ENCODE assay signal across 1 cellular context in the genomic region with DNA sequence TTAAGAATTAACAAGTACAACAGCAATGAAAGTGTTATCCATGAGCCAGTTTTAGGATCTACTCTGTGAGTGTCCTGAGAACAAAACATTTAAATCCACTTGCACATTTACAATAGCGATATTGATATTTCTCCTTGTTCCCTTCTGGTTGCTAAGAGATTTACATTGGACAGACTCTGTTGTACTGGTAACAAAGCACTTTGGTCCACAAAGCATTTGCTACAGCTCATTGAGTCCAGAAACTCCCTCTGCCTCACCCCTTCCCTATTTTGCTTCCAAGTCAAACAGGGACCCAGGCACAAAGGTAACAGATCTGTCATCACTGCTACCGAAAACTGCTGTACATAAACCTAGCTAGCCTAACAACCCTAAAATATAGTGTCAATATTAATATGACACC.
TF ChIP-seq lines count a peak whose summit lies in the region.

No MANE protein-coding gene starts in this region.

TF ChIP-seq in HepG2, 621 proteins besides CTCF, POLR2A, EP300 and RAD21:
- TF ChIP-seq ZNF205 (CRISPR knock-in tag; IDR thresholded peaks at IDR 0.05) (no peak), ONECUT2 (CRISPR knock-in tag; IDR thresholded peaks at IDR 0.05) (no peak), ZNF672 (CRISPR knock-in tag; IDR thresholded peaks at IDR 0.05) (no peak), NFKB2 (CRISPR knock-in tag; IDR thresholded peaks at IDR 0.05; ENCODE audit: borderline replicate concordance) (no peak), ZNF337 (CRISPR knock-in tag; IDR thresholded peaks at IDR 0.05; ENCODE audit: borderline replicate concordance, low read depth) (no peak), CEBPG (CRISPR knock-in tag; IDR thresholded peaks at IDR 0.05) (no peak), SUZ12 (IDR thresholded peaks at IDR 0.05; ENCODE audit: low read depth, low read length) (no peak), PAWR (CRISPR knock-in tag; IDR thresholded peaks at IDR 0.05; ENCODE audit: borderline replicate concordance) (no peak), FOXM1 (CRISPR knock-in tag; IDR thresholded peaks at IDR 0.05) (no peak), RAD51 (IDR thresholded peaks at IDR 0.05; ENCODE audit: borderline replicate concordance) (no peak)
- TF ChIP-seq, protein P1, sequence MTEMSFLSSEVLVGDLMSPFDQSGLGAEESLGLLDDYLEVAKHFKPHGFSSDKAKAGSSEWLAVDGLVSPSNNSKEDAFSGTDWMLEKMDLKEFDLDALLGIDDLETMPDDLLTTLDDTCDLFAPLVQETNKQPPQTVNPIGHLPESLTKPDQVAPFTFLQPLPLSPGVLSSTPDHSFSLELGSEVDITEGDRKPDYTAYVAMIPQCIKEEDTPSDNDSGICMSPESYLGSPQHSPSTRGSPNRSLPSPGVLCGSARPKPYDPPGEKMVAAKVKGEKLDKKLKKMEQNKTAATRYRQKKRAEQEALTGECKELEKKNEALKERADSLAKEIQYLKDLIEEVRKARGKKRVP (CRISPR knock-in tag; IDR thresholded peaks at IDR 0.05), result no peak
TF ChIP-seq in HepG2: peak in this region for 0.
